15 cellular contexts compared by ENCODE assay signal in genomic region chr14:25007832-25008231, GRCh38. TPM values are rescaled to one million over a fixed set of nuclear protein-coding genes. Genes with fewer than 3 reads are reported as not detected.
DNase-seq lines count a peak whose midpoint lies in the region; ATAC-seq and TF ChIP-seq lines count a peak whose summit lies in the region.
"Had no signal": no experiment of that assay in that cellular context is flagged by ENCODE, and none has a peak within 500 bp of the region (broad histone marks: within the 10 kb centered on the region; RNA-seq: fewer than 3 reads in every experiment).

No MANE protein-coding gene starts in this region.

- H3K27ac ChIP-seq in A673 (ENCODE audit: low read depth, low read length, poor library complexity, severe bottlenecking) = no peak overlapping the region
- H3K27ac ChIP-seq: transverse colon had no signal

- DNase-seq in A673 (ENCODE audit: low spot score) (peak; percentile 30), EL (peak; percentile 51), RPMI7951 (ENCODE audit: low read depth) (peak; percentile 24), midbrain (lab: John Stamatoyannopoulos, UW) (peak; percentile 27)
- DNase-seq in stimulated activated CD4-positive, alpha-beta T cell treated with anti-CD3 and anti-CD28 coated beads, Interleukin-1b, Interleukin-23, amount 100 ng/mL, for 48 hours = no peak
- DNase-seq: activated CD4-positive, alpha-beta T cell treated with anti-CD3 and anti-CD28 coated beads for 48 hours; activated T-cell treated with anti-CD3 and anti-CD28 coated beads, Interleukin-2, amount 50 U/mL, for 72 hours; H7; NCI-H2171; T-helper 2 cell; transverse colon had no signal

- H3K9me3 ChIP-seq in A673 (ENCODE audit: low read depth, low read length, poor library complexity, severe bottlenecking) = no peaks in the 10 kb centered on the region
- H3K9me3 ChIP-seq: transverse colon had no signal

- no peak overlapping the region for H3K4me3 ChIP-seq in A673 (ENCODE audit: low read depth, low read length, poor library complexity, severe bottlenecking)
- H3K4me3 ChIP-seq: transverse colon had no signal

- CTCF ChIA-PET in A673 (lab: Charles Lee) = no interaction called here

- intact Hi-C loops in A673 (cut with micrococcal nuclease; ENCODE audit: unreplicated experiment) = no loop called here

- no TSS peak for BruUV-seq in A673 (replicated peaks; lab: Mats Ljungman, UMichigan)

- no peaks in the 10 kb centered on the region for H3K36me3 ChIP-seq in A673 (ENCODE audit: insufficient read depth, low read length, poor library complexity, severe bottlenecking)
- H3K36me3 ChIP-seq: transverse colon had no signal

- no peaks in the 10 kb centered on the region for H3K27me3 ChIP-seq in A673 (replicated peaks; ENCODE audit: insufficient read depth, low read depth, low read length, poor library complexity)
- H3K27me3 ChIP-seq: transverse colon had no signal

- POLR2A ChIA-PET in A673 (lab: Charles Lee; ENCODE audit: low non-redundant PET) = no interaction called here

- no peak for ATAC-seq in GM21528 (IDR thresholded peaks at IDR 0.05; ENCODE audit: low FRiP score, unreplicated experiment)
- no peak for ATAC-seq in GM18870 (IDR thresholded peaks at IDR 0.05; ENCODE audit: unreplicated experiment)
- no peak for ATAC-seq in activated CD4-positive, CD25-positive, alpha-beta regulatory T cell treated with anti-CD3 and anti-CD28 coated beads, Interleukin-2, amount 50 U/mL, for 24 hours
- ATAC-seq: Panc1 had no signal

- TF ChIP-seq CTCF in A673 (conservative IDR thresholded peaks at IDR 0.05; ENCODE audit: low read depth, low read length) = no peak

- peaks cover 16% of the 10 kb centered on the region for H3K4me1 ChIP-seq in A673 (ENCODE audit: insufficient read depth, low read length, poor library complexity, severe bottlenecking)

RNA-seq across cellular contexts. Expression of gene STXBP6, which starts 42.1 kb away (rescaled TPM):
- 5.3 and 6.2 TPM in 2 replicates for total RNA-seq in A673 (2021)
- total RNA-seq in RPMI7951 (2014; rRNA removed; shearing (Covaris generic)) = 14.9 and 18.7 TPM in 2 replicates
- total RNA-seq: activated T-cell treated with anti-CD3 and anti-CD28 coated beads, Interleukin-2, amount 50 U/mL, for 72 hours had no signal
